In the genomic region with DNA sequence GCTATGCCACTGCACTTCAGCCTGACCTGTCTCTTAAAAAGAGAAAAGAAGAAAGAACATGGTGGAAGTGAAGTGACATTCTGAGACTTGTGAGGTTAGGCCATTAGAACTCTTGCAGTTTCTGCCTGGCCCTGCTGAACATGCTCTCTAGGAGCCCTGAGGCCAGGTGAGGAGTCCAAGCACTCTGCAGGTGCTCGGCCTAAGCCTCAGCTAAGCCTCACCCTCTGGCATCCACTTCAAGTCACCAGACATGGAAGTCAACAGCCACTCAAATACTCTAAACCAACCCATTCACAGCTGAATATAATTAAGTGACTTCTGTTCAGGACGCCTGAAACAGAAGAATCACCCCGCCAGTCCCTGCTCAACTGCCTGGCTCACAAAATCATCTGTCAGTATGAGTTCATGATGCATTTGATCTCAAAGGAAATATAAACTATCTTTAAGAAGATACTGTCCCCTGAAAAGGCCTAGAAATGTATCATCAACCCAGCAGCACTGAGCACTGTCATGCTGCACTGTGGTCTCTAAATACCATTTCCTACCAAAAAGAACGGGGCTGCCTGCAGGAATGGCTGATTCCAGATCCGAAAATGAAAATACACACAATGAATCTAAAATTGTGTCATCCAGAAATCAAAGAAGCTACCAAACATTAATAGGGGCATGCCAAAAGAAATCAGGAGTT, we compare ENCODE assay signal across 18 cellular contexts.
"Had no signal": no experiment of that assay in that cellular context is flagged by ENCODE, and none has a peak within 500 bp of the region (broad histone marks: within the 10 kb centered on the region; RNA-seq: fewer than 3 reads in every experiment).

No MANE protein-coding gene starts in this region.

- H2AFZ ChIP-seq: neural progenitor cell had no signal

- ATAC-seq: naive thymus-derived CD4-positive, alpha-beta T cell; stimulated activated memory B cell treated with anti-CD40 and anti-IgM and Interleukin-4, amounts not matched to agents 10 μg/mL and 1 μg/mL and 100 μg/mL, for 72 hours; stimulated activated naive CD8-positive, alpha-beta T cell treated with anti-CD3 and anti-CD28 coated beads, Interleukin-15, Interleukin-2, amounts not matched to agents 100 U/mL and 50 U/mL, for 24 hours had no signal

- H3K27me3 ChIP-seq: colonic mucosa, neural progenitor cell, right atrium auricular region, sigmoid colon, testis, tibial artery had no signal

- H3K36me3 ChIP-seq: colonic mucosa, neural progenitor cell, prostate gland, right atrium auricular region, sigmoid colon, tibial artery had no signal

- H3K4me2 ChIP-seq: neural progenitor cell had no signal

- H3K9ac ChIP-seq: neural progenitor cell had no signal

- FAIRE-seq: frontal cortex, keratinocyte, urothelium cell line had no signal

- H3K4me3 ChIP-seq: colonic mucosa, neural progenitor cell, prostate gland, right atrium auricular region, sigmoid colon, testis, tibial artery had no signal

- H3K9me3 ChIP-seq: colonic mucosa, prostate gland, sigmoid colon, testis had no signal

- H3K27ac ChIP-seq: colonic mucosa, neural progenitor cell, prostate gland, right atrium auricular region, sigmoid colon, testis, tibial artery had no signal

- H3K4me1 ChIP-seq: colonic mucosa, neural progenitor cell, prostate gland, testis had no signal

- DNase-seq: colonic mucosa; effector CD8-positive, alpha-beta T cell; mammary epithelial cell; midbrain; naive thymus-derived CD4-positive, alpha-beta T cell; sigmoid colon; stimulated activated CD4-positive, alpha-beta T cell treated with anti-CD3 and anti-CD28 coated beads, Interleukin-4, amount 100 ng/mL, for 4 hours; stimulated activated naive CD8-positive, alpha-beta T cell treated with anti-CD3 and anti-CD28 coated beads, Interleukin-15, Interleukin-2, amounts not matched to agents 100 U/mL and 50 U/mL, for 24 hours; substantia nigra; testis; tibial artery had no signal
